In genomic region chr19:1866693-1867358, GRCh38 we compare ENCODE assay signal across 26 cellular contexts. TPM values are rescaled to one million over a fixed set of nuclear protein-coding genes. Genes with fewer than 3 reads are reported as not detected.
A peak's percentile ranks its signal among the peaks of the same experiment; 100 is the strongest.
DNase-seq lines count a peak whose midpoint lies in the region; ATAC-seq and TF ChIP-seq lines count a peak whose summit lies in the region.
"Had no signal": no experiment of that assay in that cellular context is flagged by ENCODE, and none has a peak within 500 bp of the region (broad histone marks: within the 10 kb centered on the region; RNA-seq: fewer than 3 reads in every experiment).

No MANE protein-coding gene starts in this region.

- H3K4me1 ChIP-seq in mesenchymal stem cell (ENCODE audit: control insufficient read depth, insufficient read depth, low read depth, low read length), result peaks cover 13% of the 10 kb centered on the region

- WGBS in mesenchymal stem cell, result 98% methylated on average over 8 of the region's 8 CpGs

- H2AK5ac ChIP-seq in mesenchymal stem cell (ENCODE audit: low read length, severe bottlenecking), result no peak overlapping the region

- H2BK120ac ChIP-seq in mesenchymal stem cell (ENCODE audit: low read depth, low read length), result no peak overlapping the region

- peak overlapping the region; percentile 21 for H3K27ac Mint-ChIP-seq in activated CD8-positive, alpha-beta memory T cell treated with anti-CD3 and anti-CD28 coated beads, Interleukin-2, amount 10 ng/mL, durations not matched to agents 7 days and 5 days
- peak overlapping the region; percentile 59 for H3K27ac Mint-ChIP-seq in T-helper 17 cell
- H3K27ac Mint-ChIP-seq in stimulated activated naive B cell treated with anti-CD40 and anti-IgM and Interleukin-4, amounts not matched to agents 10 μg/mL and 1 μg/mL and 100 μg/mL, for 72 hours, result peak overlapping the region; percentile 88
- no peak overlapping the region for H3K27ac Mint-ChIP-seq in mesothelial cell of epicardium
- H3K27ac Mint-ChIP-seq: activated naive CD4-positive, alpha-beta T cell treated with anti-CD3 and anti-CD28 coated beads, Interleukin-2, amount 50 U/mL, for 24 hours had no signal

- no peak overlapping the region for H3K9ac ChIP-seq in mesenchymal stem cell (ENCODE audit: low read length)

- no peak overlapping the region for H2BK5ac ChIP-seq in mesenchymal stem cell (ENCODE audit: low read depth, low read length, poor library complexity, severe bottlenecking)

- no peak overlapping the region for H2BK15ac ChIP-seq in mesenchymal stem cell (ENCODE audit: low read depth, poor library complexity, severe bottlenecking)

- H3K23ac ChIP-seq in mesenchymal stem cell (ENCODE audit: low read length in 2 of 2), result no peak overlapping the region

- no peaks in the 10 kb centered on the region for H3K9me3 ChIP-seq in T-helper 17 cell (ENCODE audit: control insufficient read depth, low read length, poor library complexity, severe bottlenecking)
- H3K9me3 ChIP-seq in mesenchymal stem cell (ENCODE audit: control insufficient read depth, low read length), result no peaks in the 10 kb centered on the region
- H3K9me3 ChIP-seq: Peyer's patch, thoracic aorta, uterus had no signal

- H2AFZ ChIP-seq in mesenchymal stem cell (ENCODE audit: low read depth, low read length), result no peak overlapping the region

- no peak overlapping the region for H3K4ac ChIP-seq in mesenchymal stem cell (ENCODE audit: low read depth in 1 of 2, low read length in 2 of 2)

- H3K36me3 Mint-ChIP-seq in activated CD8-positive, alpha-beta memory T cell treated with anti-CD3 and anti-CD28 coated beads, Interleukin-2, amount 10 ng/mL, durations not matched to agents 7 days and 5 days, result no peaks in the 10 kb centered on the region
- H3K36me3 Mint-ChIP-seq in T-helper 17 cell (ENCODE audit: low read depth), result no peaks in the 10 kb centered on the region
- peaks cover 12 to 15% of the 10 kb centered on the region in 2 donors for H3K36me3 Mint-ChIP-seq in stimulated activated naive B cell treated with anti-CD40 and anti-IgM and Interleukin-4, amounts not matched to agents 10 μg/mL and 1 μg/mL and 100 μg/mL, for 72 hours
- no peaks in the 10 kb centered on the region for H3K36me3 Mint-ChIP-seq in mesothelial cell of epicardium
- H3K36me3 Mint-ChIP-seq: activated naive CD4-positive, alpha-beta T cell treated with anti-CD3 and anti-CD28 coated beads, Interleukin-2, amount 50 U/mL, for 24 hours had no signal

- CTCF ChIA-PET in activated CD8-positive, alpha-beta memory T cell treated with anti-CD3 and anti-CD28 coated beads, Interleukin-2, amount 10 ng/mL, durations not matched to agents 7 days and 5 days (lab: Charles Lee), result interaction anchor here (0.8 to 3.6 kb wide), 6 partner anchors 8 to 39 kb away, joined by 3 to 25 read pairs (median 3); no protein-coding TSS in a partner anchor

- peaks cover 30% of the 10 kb centered on the region for H3K79me1 ChIP-seq in mesenchymal stem cell (replicated peaks; ENCODE audit: low read length, poor library complexity, severe bottlenecking)

- peaks cover 10 to 21% of the 10 kb centered on the region in 2 experiments for H3K36me3 ChIP-seq in mesenchymal stem cell (ENCODE audit: control insufficient read depth in 1 of 2, insufficient read depth in 2 of 2, low read depth in 1 of 2, low read length in 2 of 2)
- H3K36me3 ChIP-seq: thoracic aorta, uterus had no signal

- ATAC-seq in activated CD8-positive, alpha-beta memory T cell treated with anti-CD3 and anti-CD28 coated beads, Interleukin-2, amount 10 ng/mL, durations not matched to agents 7 days and 5 days, result no peak
- ATAC-seq in T-helper 17 cell, result no peak
- no peak for ATAC-seq in stimulated activated naive B cell treated with anti-CD40 and anti-IgM and Interleukin-4, amounts not matched to agents 10 μg/mL and 1 μg/mL and 100 μg/mL, for 72 hours (replicated peaks)
- ATAC-seq in GM18517 (IDR thresholded peaks at IDR 0.05; ENCODE audit: unreplicated experiment), result no peak
- ATAC-seq: sciatic nerve had no signal

- no peak overlapping the region for H3K14ac ChIP-seq in mesenchymal stem cell (ENCODE audit: low read length in 2 of 2)

- no peaks in the 10 kb centered on the region for H3K9me3 Mint-ChIP-seq in activated CD8-positive, alpha-beta memory T cell treated with anti-CD3 and anti-CD28 coated beads, Interleukin-2, amount 10 ng/mL, durations not matched to agents 7 days and 5 days (ENCODE audit: low read depth)
- H3K9me3 Mint-ChIP-seq in stimulated activated naive B cell treated with anti-CD40 and anti-IgM and Interleukin-4, amounts not matched to agents 10 μg/mL and 1 μg/mL and 100 μg/mL, for 72 hours, result no peaks in the 10 kb centered on the region
- no peaks in the 10 kb centered on the region for H3K9me3 Mint-ChIP-seq in mesothelial cell of epicardium
- H3K9me3 Mint-ChIP-seq: activated naive CD4-positive, alpha-beta T cell treated with anti-CD3 and anti-CD28 coated beads, Interleukin-2, amount 50 U/mL, for 24 hours had no signal

- DNase-seq in activated CD8-positive, alpha-beta memory T cell treated with anti-CD3 and anti-CD28 coated beads, Interleukin-2, amount 10 ng/mL, durations not matched to agents 7 days and 5 days, result no peak
- no peak for DNase-seq in activated CD8-positive, alpha-beta memory T cell treated with anti-CD3 and anti-CD28 coated beads, Interleukin-2, amount 50 U/mL, for 4 hours
- DNase-seq in T-helper 17 cell, result no peak
- DNase-seq in mesenchymal stem cell, result no peak
- DNase-seq in stimulated activated naive B cell treated with anti-CD40 and anti-IgM and Interleukin-4, amounts not matched to agents 10 μg/mL and 1 μg/mL and 100 μg/mL, for 72 hours, result no peak
- DNase-seq in mesothelial cell of epicardium (ENCODE audit: low spot score in 2 of 2, unreplicated experiment in 2 of 2), result no peak
- DNase-seq in A172 (ENCODE audit: low spot score), result no peak
- DNase-seq: amygdala; COR-L47; DMS79 treated with DMSO at 0.1 percent for 48 hours; effector CD4-positive, alpha-beta T cell; HCEC 1CT; NCI-H1105 treated with DMSO at 0.1 percent for 48 hours; NCI-H1930; NCI-H69; Peyer's patch; posterior cingulate gyrus; SIG-M5; stimulated activated CD4-positive, alpha-beta T cell treated with anti-CD3 and anti-CD28 coated beads, Interleukin-4, amount 100 ng/mL, for 4 hours; stimulated activated naive CD4-positive, alpha-beta T cell treated with Interleukin-2 at 50 U/mL for 16 hours; uterus had no signal

- no peak for TF ChIP-seq CTCF in mesothelial cell of epicardium (IDR thresholded peaks at IDR 0.05; ENCODE audit: unreplicated experiment)

- peak overlapping the region; percentile 39 for H4K91ac ChIP-seq in mesenchymal stem cell (ENCODE audit: low read length)

- no peak overlapping the region for H3K18ac ChIP-seq in mesenchymal stem cell (ENCODE audit: low read depth in 1 of 2, low read length in 2 of 2)

- no peak overlapping the region for H3K4me3 ChIP-seq in mesenchymal stem cell (ENCODE audit: insufficient read depth in 1 of 2, low read depth in 1 of 2, low read length in 2 of 2)
- H3K4me3 ChIP-seq: Peyer's patch, thoracic aorta, uterus had no signal

- H4K8ac ChIP-seq in mesenchymal stem cell (ENCODE audit: low read length), result no peak overlapping the region

- H3K4me1 Mint-ChIP-seq in activated CD8-positive, alpha-beta memory T cell treated with anti-CD3 and anti-CD28 coated beads, Interleukin-2, amount 10 ng/mL, durations not matched to agents 7 days and 5 days, result peaks cover 33% of the 10 kb centered on the region
- H3K4me1 Mint-ChIP-seq in T-helper 17 cell (peaks cover 7% of the 10 kb centered on the region), mesothelial cell of epicardium (peaks cover 6% of the 10 kb centered on the region)
- H3K4me1 Mint-ChIP-seq in stimulated activated naive B cell treated with anti-CD40 and anti-IgM and Interleukin-4, amounts not matched to agents 10 μg/mL and 1 μg/mL and 100 μg/mL, for 72 hours, result peaks cover 14 to 35% of the 10 kb centered on the region in 2 donors

- H3K27me3 Mint-ChIP-seq in activated CD8-positive, alpha-beta memory T cell treated with anti-CD3 and anti-CD28 coated beads, Interleukin-2, amount 10 ng/mL, durations not matched to agents 7 days and 5 days, result no peaks in the 10 kb centered on the region
- H3K27me3 Mint-ChIP-seq in T-helper 17 cell (no peaks in the 10 kb centered on the region), mesothelial cell of epicardium (ENCODE audit: low read depth) (peaks cover 4% of the 10 kb centered on the region)
- no peaks in the 10 kb centered on the region for H3K27me3 Mint-ChIP-seq in stimulated activated naive B cell treated with anti-CD40 and anti-IgM and Interleukin-4, amounts not matched to agents 10 μg/mL and 1 μg/mL and 100 μg/mL, for 72 hours
- H3K27me3 Mint-ChIP-seq: activated naive CD4-positive, alpha-beta T cell treated with anti-CD3 and anti-CD28 coated beads, Interleukin-2, amount 50 U/mL, for 24 hours had no signal

- H3K4me3 Mint-ChIP-seq in activated CD8-positive, alpha-beta memory T cell treated with anti-CD3 and anti-CD28 coated beads, Interleukin-2, amount 10 ng/mL, durations not matched to agents 7 days and 5 days, result no peak overlapping the region
- no peak overlapping the region for H3K4me3 Mint-ChIP-seq in T-helper 17 cell
- no peak overlapping the region for H3K4me3 Mint-ChIP-seq in stimulated activated naive B cell treated with anti-CD40 and anti-IgM and Interleukin-4, amounts not matched to agents 10 μg/mL and 1 μg/mL and 100 μg/mL, for 72 hours
- H3K4me3 Mint-ChIP-seq in mesothelial cell of epicardium, result no peak overlapping the region
- H3K4me3 Mint-ChIP-seq: activated naive CD4-positive, alpha-beta T cell treated with anti-CD3 and anti-CD28 coated beads, Interleukin-2, amount 50 U/mL, for 24 hours had no signal

- no peak overlapping the region for H2BK12ac ChIP-seq in mesenchymal stem cell (ENCODE audit: low read length in 2 of 2)

- no peaks in the 10 kb centered on the region for H3K27me3 ChIP-seq in mesenchymal stem cell (ENCODE audit: control insufficient read depth in 1 of 2, insufficient read depth in 1 of 2, low read length in 2 of 2)
- H3K27me3 ChIP-seq: Peyer's patch, uterus had no signal

- no peak overlapping the region for H3K4me2 ChIP-seq in mesenchymal stem cell (ENCODE audit: low read length, poor library complexity, severe bottlenecking)

- no peak overlapping the region for H3K27ac ChIP-seq in mesenchymal stem cell (ENCODE audit: low read length, poor library complexity, severe bottlenecking)
- H3K27ac ChIP-seq: epithelial cell of prostate, Peyer's patch, thoracic aorta, uterus had no signal

RNA-seq across cellular contexts. Expression of gene KLF16, which starts 3.4 kb away (rescaled TPM):
- total RNA-seq in activated CD8-positive, alpha-beta memory T cell treated with anti-CD3 and anti-CD28 coated beads, Interleukin-2, amount 10 ng/mL, durations not matched to agents 7 days and 5 days, result 10 to 100 TPM; 22.6 to 28.1 TPM
- total RNA-seq in T-helper 17 cell (10 to 100 TPM; 37.9 to 46.5 TPM), mesothelial cell of epicardium (22.0 to 24.1 TPM (median 23.5 TPM) in 3 replicates)
- polyA plus RNA-seq in mesenchymal stem cell (2013, experiment 1 of 2), result 25.8 TPM
- 28.0 TPM for polyA plus RNA-seq in mesenchymal stem cell (2013, experiment 2 of 2)
- total RNA-seq in A172 (2014; rRNA removed; shearing (Covaris generic)), result 8.2 and 11.5 TPM in 2 replicates

RNA-seq across cellular contexts. Expression of gene ABHD17A, which starts 18.5 kb away (rescaled TPM):
- total RNA-seq in activated CD8-positive, alpha-beta memory T cell treated with anti-CD3 and anti-CD28 coated beads, Interleukin-2, amount 10 ng/mL, durations not matched to agents 7 days and 5 days, result 100 to 1,000 TPM; 156 to 189 TPM
- 100 to 1,000 TPM; 121 to 125 TPM for total RNA-seq in T-helper 17 cell
- 60.5 TPM for polyA plus RNA-seq in mesenchymal stem cell (2013, experiment 1 of 2)
- 60.5 TPM for polyA plus RNA-seq in mesenchymal stem cell (2013, experiment 2 of 2)
- total RNA-seq in mesothelial cell of epicardium, result 59.4 to 67.2 TPM (median 62.0 TPM) in 3 replicates
- total RNA-seq in A172 (2014; rRNA removed; shearing (Covaris generic)), result 72.6 and 120 TPM in 2 replicates

RNA-seq across cellular contexts. Expression of gene REXO1, which starts 18.5 kb away (rescaled TPM):
- 10 to 100 TPM; 58.4 to 68.4 TPM for total RNA-seq in activated CD8-positive, alpha-beta memory T cell treated with anti-CD3 and anti-CD28 coated beads, Interleukin-2, amount 10 ng/mL, durations not matched to agents 7 days and 5 days
- 100 to 1,000 TPM in 1 of 2 donors, 10 to 100 TPM in 1; 98.7 to 107 TPM for total RNA-seq in T-helper 17 cell
- 16.0 TPM for polyA plus RNA-seq in mesenchymal stem cell (2013, experiment 1 of 2)
- polyA plus RNA-seq in mesenchymal stem cell (2013, experiment 2 of 2), result 14.2 TPM
- total RNA-seq in mesothelial cell of epicardium, result 41.6 to 46.6 TPM (median 44.3 TPM) in 3 replicates
- 8.0 and 30.4 TPM in 2 replicates for total RNA-seq in A172 (2014; rRNA removed; shearing (Covaris generic))

RNA-seq across cellular contexts. Expression of gene ADAT3, which starts 38.4 kb away (rescaled TPM):
- total RNA-seq in activated CD8-positive, alpha-beta memory T cell treated with anti-CD3 and anti-CD28 coated beads, Interleukin-2, amount 10 ng/mL, durations not matched to agents 7 days and 5 days, result 10 to 100 TPM in 1 of 2 experiments, 1 to 10 TPM in 1; 9.3 to 11.4 TPM
- total RNA-seq in T-helper 17 cell (1 to 10 TPM; 6.4 to 8.5 TPM), mesothelial cell of epicardium (14.2 to 17.2 TPM (median 15.5 TPM) in 3 replicates)
- 4.9 TPM for polyA plus RNA-seq in mesenchymal stem cell (2013, experiment 1 of 2)
- polyA plus RNA-seq in mesenchymal stem cell (2013, experiment 2 of 2), result 4.9 TPM
- total RNA-seq in A172 (2014; rRNA removed; shearing (Covaris generic)), result 2.3 and 3.7 TPM in 2 replicates

RNA-seq across cellular contexts. Expression of gene SCAMP4, which starts 38.4 kb away (rescaled TPM):
- total RNA-seq in activated CD8-positive, alpha-beta memory T cell treated with anti-CD3 and anti-CD28 coated beads, Interleukin-2, amount 10 ng/mL, durations not matched to agents 7 days and 5 days, result 10 to 100 TPM; 32.9 to 34.8 TPM
- 10 to 100 TPM; 19.2 to 20.7 TPM for total RNA-seq in T-helper 17 cell
- polyA plus RNA-seq in mesenchymal stem cell (2013, experiment 1 of 2), result 66.6 TPM
- polyA plus RNA-seq in mesenchymal stem cell (2013, experiment 2 of 2), result 67.9 TPM
- 93.5 to 97.7 TPM (median 93.5 TPM) in 3 replicates for total RNA-seq in mesothelial cell of epicardium
- total RNA-seq in A172 (2014; rRNA removed; shearing (Covaris generic)), result 71.1 and 134 TPM in 2 replicates
